24 cellular contexts compared by ENCODE assay signal in genomic region chr10:25532213-25532612, GRCh38.
A peak's percentile ranks its signal among the peaks of the same experiment; 100 is the strongest.
DNase-seq lines count a peak whose midpoint lies in the region; ATAC-seq, FAIRE-seq and TF ChIP-seq lines count a peak whose summit lies in the region.
"Had no signal": no experiment of that assay in that cellular context is flagged by ENCODE, and none has a peak within 500 bp of the region (broad histone marks: within the 10 kb centered on the region; RNA-seq: fewer than 3 reads in every experiment).

No MANE protein-coding gene starts in this region.

- TF ChIP-seq CTCF in HepG2 (CRISPR knock-in tag; IDR thresholded peaks at IDR 0.05) (no peak), right lobe of liver (IDR thresholded peaks at IDR 0.05) (no peak), neural cell (IDR thresholded peaks at IDR 0.05; ENCODE audit: poor library complexity, severe bottlenecking) (no peak)

- in situ Hi-C loops in HepG2 (cut with HindIII; ENCODE audit: extremely low pct_ligation_motif_present, low pct_unique_long_range_greater_than_20kb), result no loop called here

- H3K9me3 ChIP-seq in HepG2 (ENCODE audit: low read length) (no peaks in the 10 kb centered on the region), right lobe of liver (no peaks in the 10 kb centered on the region), neural cell (ENCODE audit: low read length) (no peaks in the 10 kb centered on the region)
- H3K9me3 ChIP-seq: BE2C, BLaER1 had no signal

- H3K4me3 ChIP-seq in HepG2 (replicated peaks in 1 of 3; ENCODE audit: insufficient read depth in 1 of 3, low read depth in 2 of 3, low read length in 3 of 3) (no peak overlapping the region), right lobe of liver (no peak overlapping the region), neural cell (ENCODE audit: low read length) (no peak overlapping the region)
- H3K4me3 ChIP-seq: BLaER1, GM12878 had no signal

- H3K9me2 ChIP-seq in neural cell (ENCODE audit: insufficient read depth, low read length), result no peaks in the 10 kb centered on the region

- no peaks in the 10 kb centered on the region for H3F3A ChIP-seq in neural cell (ENCODE audit: insufficient read depth, low read length, poor library complexity, severe bottlenecking)

- DNase-seq in HepG2 (ENCODE audit: low spot score), result no peak
- DNase-seq in right lobe of liver, result no peak
- no peak for DNase-seq in putamen (ENCODE audit: low spot score)
- DNase-seq: ACHN; BE2C; C1 segment of cervical spinal cord; CD4-positive, alpha-beta memory T cell; CD4-positive, CD25-positive, alpha-beta regulatory T cell; CD8-positive, alpha-beta memory T cell; COR-L47; DMS 273 treated with DMSO at 0.1 percent for 48 hours; DMS153; DMS53; DMS79; DND-41; EL; GDM1 had no signal

- H3K9ac ChIP-seq in HepG2 (ENCODE audit: insufficient read depth, low read depth, low read length) (no peak overlapping the region), neural cell (ENCODE audit: low read length) (no peak overlapping the region)
- H3K9ac ChIP-seq: BLaER1 had no signal

- TF ChIP-seq RAD21 in HepG2 (CRISPR knock-in tag; IDR thresholded peaks at IDR 0.05), result no peak
- TF ChIP-seq RAD21 in neural cell (conservative IDR thresholded peaks at IDR 0.05), result no peak

- H3K27me3 ChIP-seq in HepG2 (ENCODE audit: control insufficient read depth in 1 of 2, insufficient read depth in 2 of 2, low read length in 2 of 2) (no peaks in the 10 kb centered on the region), right lobe of liver (no peaks in the 10 kb centered on the region), neural cell (ENCODE audit: insufficient read depth, low read depth, low read length) (no peaks in the 10 kb centered on the region)
- H3K27me3 ChIP-seq: BE2C, BLaER1 had no signal

- no peaks in the 10 kb centered on the region for H3K36me3 ChIP-seq in HepG2 (replicated peaks in 1 of 2; ENCODE audit: control insufficient read depth in 1 of 2, insufficient read depth in 2 of 2, low read length in 2 of 2)
- H3K36me3 ChIP-seq in right lobe of liver, result no peaks in the 10 kb centered on the region
- H3K36me3 ChIP-seq in neural cell (ENCODE audit: insufficient read depth, low read length), result no peaks in the 10 kb centered on the region
- H3K36me3 ChIP-seq: BE2C, BLaER1 had no signal

- H3K79me2 ChIP-seq in HepG2 (ENCODE audit: insufficient read depth, low read length), result no peaks in the 10 kb centered on the region
- no peaks in the 10 kb centered on the region for H3K79me2 ChIP-seq in neural cell (replicated peaks; ENCODE audit: insufficient read depth, low read length)

- FAIRE-seq in HepG2 (lab: Jason Lieb, UNC), result no peak
- FAIRE-seq: GM12878, GM12892, GM18507 had no signal

- TF ChIP-seq POLR2A in HepG2 (IDR thresholded peaks at IDR 0.05; ENCODE audit: insufficient read depth in 1 of 2, low read depth in 2 of 2, low read length in 2 of 2) (no peak), right lobe of liver (IDR thresholded peaks at IDR 0.05) (no peak)

- CTCF ChIA-PET in HepG2 (lab: Yijun Ruan, JAX; ENCODE audit: low intra/inter-chr PET ratio, low total read pairs), result no interaction called here

- H4K20me1 ChIP-seq in HepG2 (ENCODE audit: insufficient read depth, low read length), result no peaks in the 10 kb centered on the region
- no peaks in the 10 kb centered on the region for H4K20me1 ChIP-seq in neural cell (ENCODE audit: insufficient read depth)
- H4K20me1 ChIP-seq: BLaER1 had no signal

- POLR2A ChIA-PET in HepG2 (lab: Yijun Ruan, JAX), result no interaction called here

- WGBS in HepG2 (ENCODE audit: low lambda C conversion rate), result 3% methylated on average over 3 of the region's 3 CpGs
- WGBS in right lobe of liver (ENCODE audit: insufficient coverage, low coverage, low lambda C conversion rate, missing lambda C conversion rate), result 21% methylated on average over 3 of the region's 3 CpGs

- no TSS peak for BruUV-seq in HepG2 (replicated peaks; lab: Mats Ljungman, UMichigan)

- TF ChIP-seq EP300 in HepG2 (IDR thresholded peaks at IDR 0.05; ENCODE audit: low read depth in 2 of 2, low read length in 2 of 2) (no peak), HepG2 (CRISPR knock-in tag; IDR thresholded peaks at IDR 0.05; ENCODE audit: borderline replicate concordance) (no peak), neural cell (conservative IDR thresholded peaks at IDR 0.05; ENCODE audit: poor library complexity, severe bottlenecking) (no peak)

- no peak for ATAC-seq in HepG2
- no peak for ATAC-seq in right lobe of liver
- no peak for ATAC-seq in GM18498 (IDR thresholded peaks at IDR 0.05; ENCODE audit: unreplicated experiment)
- ATAC-seq: GM12878 had no signal

- no peak overlapping the region for H3K4me2 ChIP-seq in HepG2 (ENCODE audit: low read depth, low read length)
- no peak overlapping the region for H3K4me2 ChIP-seq in neural cell (ENCODE audit: low read length)
- H3K4me2 ChIP-seq: BLaER1 had no signal

- no peak overlapping the region for H3K27ac ChIP-seq in HepG2 (ENCODE audit: extremely low read length, insufficient read depth, low read length)
- no peak overlapping the region for H3K27ac ChIP-seq in right lobe of liver
- peak overlapping the region; percentile 22 for H3K27ac ChIP-seq in neural cell (ENCODE audit: low read length)
- H3K27ac ChIP-seq: 22Rv1, BLaER1 had no signal

- H3K4me1 ChIP-seq in HepG2 (ENCODE audit: insufficient read depth, low read length), result no peaks in the 10 kb centered on the region
- H3K4me1 ChIP-seq in right lobe of liver, result no peaks in the 10 kb centered on the region
- H3K4me1 ChIP-seq: BE2C, BLaER1 had no signal

- intact Hi-C loops in HepG2 (cut with micrococcal nuclease; ENCODE audit: unreplicated experiment) (no loop called here), right lobe of liver (cut with DNase I) (no loop called here)

- no peak overlapping the region for H2AFZ ChIP-seq in HepG2 (ENCODE audit: low read length)
- no peak overlapping the region for H2AFZ ChIP-seq in neural cell (ENCODE audit: low read depth, low read length)

TF ChIP-seq in HepG2, 621 proteins besides CTCF, POLR2A, EP300 and RAD21:
- TF ChIP-seq MAFF (IDR thresholded peaks at IDR 0.05; ENCODE audit: low read depth, low read length), result peak; percentile 47; the same call in 1 of the 2 replicates
- TF ChIP-seq MAFK (conservative IDR thresholded peaks at IDR 0.05 in 1 of 2, IDR thresholded peaks at IDR 0.05 in 1 of 2; ENCODE audit: low read length in 2 of 2), result peak; percentile 45 to 62
- no peak for TF ChIP-seq ZNF512 (CRISPR knock-in tag; IDR thresholded peaks at IDR 0.05)

TF ChIP-seq in neural cell, 6 proteins besides CTCF, POLR2A, EP300 and RAD21:
- TF ChIP-seq POLR2AphosphoS5 (IDR thresholded peaks at IDR 0.05) (no peak), SMC3 (conservative IDR thresholded peaks at IDR 0.05; ENCODE audit: poor library complexity) (no peak), MXI1 (conservative IDR thresholded peaks at IDR 0.05; ENCODE audit: poor library complexity, severe bottlenecking) (no peak), EZH2 (IDR thresholded peaks at IDR 0.05; ENCODE audit: borderline replicate concordance, insufficient read depth, low read length, poor library complexity, severe bottlenecking) (no peak), TAF1 (IDR thresholded peaks at IDR 0.05; ENCODE audit: low read depth) (no peak), REST (IDR thresholded peaks at IDR 0.05; ENCODE audit: borderline replicate concordance) (no peak)
